Comparison of ENCODE assay signal across 21 cellular contexts in the genomic region with DNA sequence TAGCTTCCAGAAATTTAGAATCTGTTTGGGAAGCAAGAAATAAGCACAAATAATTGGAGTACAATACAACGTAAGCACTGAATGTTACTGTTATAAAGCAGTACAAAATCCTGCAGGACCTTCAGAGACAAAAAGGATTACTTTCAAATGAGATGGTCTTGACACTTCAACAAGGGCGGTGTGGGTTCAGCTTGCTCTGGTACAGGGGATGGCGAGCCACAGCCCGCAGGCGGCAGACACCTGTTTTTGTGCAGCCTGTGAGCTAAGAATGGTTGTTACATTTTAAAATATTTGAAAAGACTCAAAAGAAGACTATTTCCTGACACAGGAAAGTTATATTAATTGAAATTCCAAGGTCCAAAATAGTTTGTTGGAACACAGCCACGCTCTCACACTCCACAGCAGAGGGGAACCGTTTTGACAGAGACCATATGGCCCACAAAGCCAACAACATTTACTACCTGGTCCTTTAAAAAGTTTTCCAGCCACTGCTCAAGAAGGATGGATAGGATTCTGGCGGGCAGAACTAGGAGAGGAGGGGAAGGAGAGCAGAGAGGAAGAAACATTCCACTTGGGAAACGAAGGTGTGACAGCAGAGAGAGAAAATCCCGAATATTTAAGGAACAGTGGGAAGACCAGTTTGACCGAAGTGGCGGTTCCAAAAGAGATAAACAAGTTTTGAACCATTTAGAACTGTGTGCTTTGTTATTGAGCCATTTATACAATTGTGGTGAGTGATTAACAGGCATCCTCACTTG. TPM values are rescaled to one million over a fixed set of nuclear protein-coding genes. Genes with fewer than 3 reads are reported as not detected.
DNase-seq lines count a peak whose midpoint lies in the region; ATAC-seq and TF ChIP-seq lines count a peak whose summit lies in the region.
"Had no signal": no experiment of that assay in that cellular context is flagged by ENCODE, and none has a peak within 500 bp of the region (broad histone marks: within the 10 kb centered on the region; RNA-seq: fewer than 3 reads in every experiment).

No MANE protein-coding gene starts in this region.

- no peaks in the 10 kb centered on the region for H4K20me1 ChIP-seq in SU-DHL-6 (ENCODE audit: low read depth, low read length)

- H3K9me3 Mint-ChIP-seq in Calu3 (ENCODE audit: low read depth, unreplicated experiment), result no peaks in the 10 kb centered on the region
- no peaks in the 10 kb centered on the region for H3K9me3 Mint-ChIP-seq in osteocyte (ENCODE audit: unreplicated experiment)
- H3K9me3 Mint-ChIP-seq: dendritic cell treated with granulocyte-macrophage colony-stimulating factor and Interleukin-4, amounts not matched to agents 40 ng/mL and 50 ng/mL, for 4 days had no signal

- H3K4me3 Mint-ChIP-seq in Calu3 (ENCODE audit: low read depth, unreplicated experiment) (no peak overlapping the region), osteocyte (ENCODE audit: unreplicated experiment) (no peak overlapping the region)
- H3K4me3 Mint-ChIP-seq: dendritic cell treated with granulocyte-macrophage colony-stimulating factor and Interleukin-4, amounts not matched to agents 40 ng/mL and 50 ng/mL, for 4 days had no signal

- H3K9me2 ChIP-seq in SU-DHL-6 (replicated peaks; ENCODE audit: insufficient read depth, low read length), result no peaks in the 10 kb centered on the region

- peaks cover 11% of the 10 kb centered on the region for H3K4me1 Mint-ChIP-seq in Calu3 (ENCODE audit: low read depth, unreplicated experiment)
- peaks cover 27% of the 10 kb centered on the region for H3K4me1 Mint-ChIP-seq in osteocyte (ENCODE audit: unreplicated experiment)

- H3K9me3 ChIP-seq in SU-DHL-6 (ENCODE audit: insufficient read depth, low read length) (no peaks in the 10 kb centered on the region), gastroesophageal sphincter (no peaks in the 10 kb centered on the region)
- H3K9me3 ChIP-seq: heart left ventricle had no signal

- no peak overlapping the region for H3K4me3 ChIP-seq in SU-DHL-6 (ENCODE audit: insufficient read depth, low read length, poor library complexity, severe bottlenecking)
- no peak overlapping the region for H3K4me3 ChIP-seq in gastroesophageal sphincter
- H3K4me3 ChIP-seq: heart left ventricle had no signal

- no peak overlapping the region for H2AFZ ChIP-seq in SU-DHL-6 (ENCODE audit: low read depth, low read length, severe bottlenecking)

- in situ Hi-C loops in GM13976 (cut with MboI; ENCODE audit: low sequenced_read_pairs, unreplicated experiment), result no loop called here
- in situ Hi-C loops in KBM-7 (cut with MboI; ENCODE audit: low pct_unique_long_range_greater_than_20kb, low sequenced_read_pairs), result no loop called here

- H3K79me2 ChIP-seq in SU-DHL-6 (ENCODE audit: insufficient read depth, low read length), result peaks cover 18% of the 10 kb centered on the region

- TF ChIP-seq EP300 in gastroesophageal sphincter (IDR thresholded peaks at IDR 0.05), result no peak

- H3K27me3 ChIP-seq in SU-DHL-6 (ENCODE audit: low read length) (no peaks in the 10 kb centered on the region), gastroesophageal sphincter (no peaks in the 10 kb centered on the region)
- H3K27me3 ChIP-seq: heart left ventricle had no signal

- no TSS peak for BruUV-seq in Calu3 (replicated peaks; lab: Mats Ljungman, UMichigan)

- peak overlapping the region; percentile 37 for H3K9ac ChIP-seq in SU-DHL-6 (ENCODE audit: low read length)

- H3K36me3 Mint-ChIP-seq in Calu3 (ENCODE audit: insufficient read depth, unreplicated experiment) (peaks cover 12% of the 10 kb centered on the region), osteocyte (ENCODE audit: unreplicated experiment) (peaks cover 11% of the 10 kb centered on the region)

- 8 to 24% methylated on average over 7 to 12 of the region's 12 CpGs for WGBS in gastroesophageal sphincter (ENCODE audit: low coverage in 1 of 2), 2 donors

- peak; percentile 51 for ATAC-seq in gastroesophageal sphincter
- ATAC-seq: esophagus mucosa had no signal

- H3K27me3 Mint-ChIP-seq in Calu3 (ENCODE audit: unreplicated experiment) (no peaks in the 10 kb centered on the region), osteocyte (ENCODE audit: unreplicated experiment) (no peaks in the 10 kb centered on the region)
- H3K27me3 Mint-ChIP-seq: dendritic cell treated with granulocyte-macrophage colony-stimulating factor and Interleukin-4, amounts not matched to agents 40 ng/mL and 50 ng/mL, for 4 days had no signal

- intact Hi-C loops in Calu3 (cut with micrococcal nuclease; ENCODE audit: unreplicated experiment), result loop anchor here (10.0 kb wide), 1 partner anchor 71 kb away; no protein-coding TSS in a partner anchor

- H3K4me2 ChIP-seq in SU-DHL-6 (ENCODE audit: low read depth, low read length, poor library complexity, severe bottlenecking), result peak overlapping the region; percentile 53

- DNase-seq in Calu3, result no peak
- no peak for DNase-seq in osteocyte (ENCODE audit: extremely low spot score, unreplicated experiment)
- no peak for DNase-seq in anterior cingulate cortex (lab: John Stamatoyannopoulos, UW)
- no peak for DNase-seq in GM13976 (ENCODE audit: low spot score)
- no peak for DNase-seq in KBM-7
- DNase-seq: activated CD4-positive, alpha-beta T cell treated with anti-CD3 and anti-CD28 coated beads for 4 hours; activated CD8-positive, alpha-beta memory T cell treated with anti-CD3 and anti-CD28 coated beads, Interleukin-2, amount 50 U/mL, for 48 hours; activated naive CD4-positive, alpha-beta T cell treated with Interleukin-2 at 50 U/mL for 16 hours; GOT3; islet precursor cell; KG1; midbrain; NCI-H1048; NCI-H526; OCI-M1; stimulated activated CD4-positive, alpha-beta T cell treated with anti-CD3 and anti-CD28 coated beads, Interleukin-4, amount 100 ng/mL, for 24 hours had no signal

- TF ChIP-seq CTCF in Calu3 (IDR thresholded peaks at IDR 0.05; ENCODE audit: unreplicated experiment) (no peak), SU-DHL-6 (IDR thresholded peaks at IDR 0.05; ENCODE audit: insufficient read depth, low read length, poor library complexity, severe bottlenecking) (no peak), gastroesophageal sphincter (IDR thresholded peaks at IDR 0.05) (peak in 1 of 4 experiments; percentile 9), osteocyte (IDR thresholded peaks at IDR 0.05) (no peak), GM13976 (IDR thresholded peaks at IDR 0.05; ENCODE audit: borderline replicate concordance, control extremely low read depth, extremely low read depth, insufficient read depth, missing control alignments) (no peak)

- TF ChIP-seq POLR2A in gastroesophageal sphincter (IDR thresholded peaks at IDR 0.05), result no peak

- H3K27ac Mint-ChIP-seq in Calu3 (ENCODE audit: unreplicated experiment), result peak overlapping the region; percentile 32
- H3K27ac Mint-ChIP-seq in osteocyte (ENCODE audit: unreplicated experiment), result peak overlapping the region; percentile 8
- H3K27ac Mint-ChIP-seq: dendritic cell treated with granulocyte-macrophage colony-stimulating factor and Interleukin-4, amounts not matched to agents 40 ng/mL and 50 ng/mL, for 4 days had no signal

- CTCF ChIA-PET in Calu3 (lab: Charles Lee), result no interaction called here

- peaks cover 53% of the 10 kb centered on the region for H3F3A ChIP-seq in SU-DHL-6 (ENCODE audit: insufficient read depth)

- H3K27ac ChIP-seq in SU-DHL-6 (ENCODE audit: low read depth, low read length) (peak overlapping the region; percentile 86), gastroesophageal sphincter (peak overlapping the region; percentile 46 to 70 (median 55))

- H3K36me3 ChIP-seq in SU-DHL-6 (ENCODE audit: low read length), result no peaks in the 10 kb centered on the region
- H3K36me3 ChIP-seq in gastroesophageal sphincter, result no peaks in the 10 kb centered on the region

- peaks cover 0 to 53% (median 12%) of the 10 kb centered on the region in 3 donors for H3K4me1 ChIP-seq in gastroesophageal sphincter

RNA-seq across cellular contexts. Expression of gene PRDM10, which starts 6.3 kb away (rescaled TPM):
- total RNA-seq in Calu3 (2022), result 5.0 and 8.1 TPM in 2 replicates
- 10 to 100 TPM in 1 of 4 donors, 1 to 10 TPM in 3; 6.6 to 12.0 (median 7.4) TPM for total RNA-seq in gastroesophageal sphincter
- 15.3 and 17.2 TPM in 2 replicates for total RNA-seq in osteocyte
